9 cellular contexts compared by ENCODE assay signal in the genomic region with DNA sequence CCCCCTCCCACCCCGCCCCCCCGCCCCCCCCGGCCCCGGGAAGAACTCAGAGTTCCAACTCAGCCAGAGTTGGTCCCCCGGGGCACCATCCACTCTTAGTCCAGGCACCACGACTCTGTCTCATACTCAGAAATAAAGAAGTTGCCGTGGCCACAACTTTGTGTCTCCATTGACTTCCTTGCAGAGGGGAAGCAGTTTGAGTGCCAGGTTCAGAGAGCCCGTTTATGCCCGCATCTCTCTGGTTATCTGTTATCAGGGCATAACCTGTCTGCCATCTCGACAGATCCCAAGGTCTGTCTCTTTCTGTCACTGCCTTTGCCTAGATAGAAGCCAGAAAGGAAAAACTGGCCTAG. TPM values are rescaled to one million over a fixed set of nuclear protein-coding genes. Genes with fewer than 3 reads are reported as not detected.
DNase-seq lines count a peak whose midpoint lies in the region; ATAC-seq and TF ChIP-seq lines count a peak whose summit lies in the region.
"Had no signal": no experiment of that assay in that cellular context is flagged by ENCODE, and none has a peak within 500 bp of the region (broad histone marks: within the 10 kb centered on the region; RNA-seq: fewer than 3 reads in every experiment).

No MANE protein-coding gene starts in this region.

- H3K79me2 ChIP-seq in DND-41 (ENCODE audit: insufficient read depth, low read length), result peaks cover 49% of the 10 kb centered on the region

- H3K36me3 ChIP-seq in DND-41 (ENCODE audit: insufficient read depth, low read length) (peaks cover 38% of the 10 kb centered on the region), kidney epithelial cell (ENCODE audit: control insufficient read depth, insufficient read depth, low read length) (no peaks in the 10 kb centered on the region)

- H3K36me3 Mint-ChIP-seq in activated T-helper 17 cell treated with anti-CD3 and anti-CD28 coated beads, Interleukin-2, amount 50 U/mL, for 72 hours (ENCODE audit: low read depth), result peaks cover 57% of the 10 kb centered on the region

- peaks cover 31% of the 10 kb centered on the region for H4K20me1 ChIP-seq in DND-41 (ENCODE audit: insufficient read depth, low read length)

- H3K4me1 Mint-ChIP-seq in activated T-helper 17 cell treated with anti-CD3 and anti-CD28 coated beads, Interleukin-2, amount 50 U/mL, for 72 hours, result peaks cover 23% of the 10 kb centered on the region

- peak overlapping the region; percentile 94 for H3K4me3 Mint-ChIP-seq in activated T-helper 17 cell treated with anti-CD3 and anti-CD28 coated beads, Interleukin-2, amount 50 U/mL, for 72 hours

- peak overlapping the region; percentile 92 for H3K9ac ChIP-seq in DND-41 (ENCODE audit: low read depth, low read length)

- no peak for DNase-seq in DND-41
- no peak for DNase-seq in kidney epithelial cell (ENCODE audit: low read depth)
- DNase-seq in substantia nigra (lab: John Stamatoyannopoulos, UW), result peak in 4 of 49 donors; percentile 30 to 61 (median 36)
- no peak for DNase-seq in NCI-H2081 treated with DMSO at 0.1 percent for 48 hours (lab: John Stamatoyannopoulos, UW)
- DNase-seq in superior temporal gyrus (ENCODE audit: extremely low spot score), result no peak
- no peak for DNase-seq in GM19240 (ENCODE audit: insufficient read length, low spot score)

- ATAC-seq in DND-41 (ENCODE audit: insufficient read depth, low read depth) (peak; percentile 1; the same call in 2 of the 3 replicates), HG03108 (IDR thresholded peaks at IDR 0.05; ENCODE audit: unreplicated experiment) (peak; percentile 4)
- no peak for ATAC-seq in activated T-helper 17 cell treated with anti-CD3 and anti-CD28 coated beads, Interleukin-2, amount 50 U/mL, for 72 hours (replicated peaks)

- H3K27me3 ChIP-seq in DND-41 (ENCODE audit: insufficient read depth, low read length, poor library complexity) (no peaks in the 10 kb centered on the region), kidney epithelial cell (ENCODE audit: control insufficient read depth, insufficient read depth, low read length) (no peaks in the 10 kb centered on the region)

- H3K27ac ChIP-seq in DND-41 (ENCODE audit: low read length) (peak overlapping the region; percentile 99), substantia nigra (ENCODE audit: low read depth, low read length, poor library complexity, severe bottlenecking) (peak overlapping the region; percentile 56)

- peak overlapping the region; percentile 88 for H2AFZ ChIP-seq in DND-41 (ENCODE audit: low read depth, low read length)

- H3K9me3 Mint-ChIP-seq in activated T-helper 17 cell treated with anti-CD3 and anti-CD28 coated beads, Interleukin-2, amount 50 U/mL, for 72 hours, result no peaks in the 10 kb centered on the region

- H3K27me3 Mint-ChIP-seq in activated T-helper 17 cell treated with anti-CD3 and anti-CD28 coated beads, Interleukin-2, amount 50 U/mL, for 72 hours, result peaks cover 6% of the 10 kb centered on the region

- peaks cover 32% of the 10 kb centered on the region for H3K4me1 ChIP-seq in DND-41 (ENCODE audit: insufficient read depth, low read length)

- TF ChIP-seq CTCF in DND-41 (IDR thresholded peaks at IDR 0.05; ENCODE audit: borderline replicate concordance, extremely low read depth, low read length, poor library complexity, severe bottlenecking), result no peak
- no peak for TF ChIP-seq CTCF in kidney epithelial cell (IDR thresholded peaks at IDR 0.05; ENCODE audit: insufficient read depth, low read length, poor library complexity, severe bottlenecking)

- no peaks in the 10 kb centered on the region for H3K9me3 ChIP-seq in DND-41 (ENCODE audit: insufficient read depth, low read length, severe bottlenecking)

- peak overlapping the region; percentile 98 for H3K27ac Mint-ChIP-seq in activated T-helper 17 cell treated with anti-CD3 and anti-CD28 coated beads, Interleukin-2, amount 50 U/mL, for 72 hours

- peak overlapping the region; percentile 83 for H3K4me2 ChIP-seq in DND-41 (ENCODE audit: insufficient read depth, low read length)

- H3K4me3 ChIP-seq in DND-41 (ENCODE audit: low read depth in 1 of 2, low read length in 2 of 2) (peak overlapping the region; percentile 47 to 63), kidney epithelial cell (ENCODE audit: low read depth, low read length) (peak overlapping the region; percentile 59)

RNA-seq across cellular contexts. Expression of a gene that starts 0.6 kb away (rescaled TPM):
- total RNA-seq in activated T-helper 17 cell treated with anti-CD3 and anti-CD28 coated beads, Interleukin-2, amount 50 U/mL, for 72 hours, result 10 to 100 TPM; 25.8 to 26.0 TPM
- 22.9 and 24.9 TPM in 2 replicates for total RNA-seq in kidney epithelial cell

RNA-seq across cellular contexts. Expression of a gene that starts 45.7 kb away (rescaled TPM):
- total RNA-seq in activated T-helper 17 cell treated with anti-CD3 and anti-CD28 coated beads, Interleukin-2, amount 50 U/mL, for 72 hours, result not detected
- not detected in 2 replicates for total RNA-seq in kidney epithelial cell
- total RNA-seq: T-helper 2 cell treated with Interferon-gamma antibody and Interleukin-4, amounts not matched to agents 100 ng/mL and 5 ng/mL, for 36 hours had no signal
